24 cellular contexts compared by ENCODE assay signal in the genomic region with DNA sequence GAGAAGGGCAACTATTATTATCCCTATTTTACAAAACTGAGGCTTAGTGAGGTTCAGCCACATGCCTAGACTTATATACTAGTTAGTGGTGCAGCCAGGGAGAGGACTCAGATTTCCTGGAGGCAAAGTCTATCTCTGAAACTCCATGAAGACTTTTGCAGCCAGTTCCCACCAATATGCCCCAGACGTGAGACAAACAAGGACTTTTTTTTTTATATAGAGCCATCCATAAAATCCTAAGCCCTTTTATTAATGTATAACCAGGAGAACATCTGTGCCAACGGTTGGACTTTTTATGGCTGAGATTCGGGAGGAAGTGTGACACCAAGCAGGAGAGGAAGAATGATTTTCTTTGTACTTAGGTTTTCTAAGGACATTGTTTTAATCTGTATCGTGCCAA. TPM values are rescaled to one million over a fixed set of nuclear protein-coding genes. Genes with fewer than 3 reads are reported as not detected.
A peak's percentile ranks its signal among the peaks of the same experiment; 100 is the strongest.
DNase-seq lines count a peak whose midpoint lies in the region; ATAC-seq and TF ChIP-seq lines count a peak whose summit lies in the region.
"Had no signal": no experiment of that assay in that cellular context is flagged by ENCODE, and none has a peak within 500 bp of the region (broad histone marks: within the 10 kb centered on the region; RNA-seq: fewer than 3 reads in every experiment).

No MANE protein-coding gene starts in this region.

- no peaks in the 10 kb centered on the region for H3K4me1 Mint-ChIP-seq in stimulated activated effector memory CD8-positive, alpha-beta T cell treated with anti-CD3 and anti-CD28 coated beads, Interleukin-12 subunit alpha, Interleukin-12 subunit beta, amount 100 ng/mL, for 72 hours
- H3K4me1 Mint-ChIP-seq: activated B cell treated with CpG ODN at 0.5 μM for 24 hours; activated CD4-positive, alpha-beta T cell treated with anti-CD3 and anti-CD28 coated beads, Interleukin-2, amount 10 ng/mL, durations not matched to agents 7 days and 5 days; activated naive CD4-positive, alpha-beta T cell treated with anti-CD3 and anti-CD28 coated beads, Interleukin-2, amount 50 U/mL, for 24 hours; natural killer cell; stimulated activated naive B cell treated with anti-CD40 and anti-IgM and Interleukin-4, amounts not matched to agents 10 μg/mL and 1 μg/mL and 100 μg/mL, for 72 hours had no signal

- H3K9me3 Mint-ChIP-seq in stimulated activated effector memory CD8-positive, alpha-beta T cell treated with anti-CD3 and anti-CD28 coated beads, Interleukin-12 subunit alpha, Interleukin-12 subunit beta, amount 100 ng/mL, for 72 hours = no peaks in the 10 kb centered on the region
- H3K9me3 Mint-ChIP-seq: activated B cell treated with CpG ODN at 0.5 μM for 24 hours; activated CD4-positive, alpha-beta T cell treated with anti-CD3 and anti-CD28 coated beads, Interleukin-2, amount 10 ng/mL, durations not matched to agents 7 days and 5 days; activated naive CD4-positive, alpha-beta T cell treated with anti-CD3 and anti-CD28 coated beads, Interleukin-2, amount 50 U/mL, for 24 hours; natural killer cell; stimulated activated naive B cell treated with anti-CD40 and anti-IgM and Interleukin-4, amounts not matched to agents 10 μg/mL and 1 μg/mL and 100 μg/mL, for 72 hours had no signal

- H3K27ac ChIP-seq in VCaP = peak overlapping the region; percentile 72
- H3K27ac ChIP-seq: brain microvascular endothelial cell, gastroesophageal sphincter, upper lobe of left lung had no signal

- ATAC-seq in left lobe of liver = peak; percentile 56
- ATAC-seq in stimulated activated effector memory CD8-positive, alpha-beta T cell treated with anti-CD3 and anti-CD28 coated beads, Interleukin-12 subunit alpha, Interleukin-12 subunit beta, amount 100 ng/mL, for 72 hours = no peak
- ATAC-seq: gastroesophageal sphincter; left ventricle myocardium superior; natural killer cell; stimulated activated naive B cell treated with anti-CD40 and anti-IgM and Interleukin-4, amounts not matched to agents 10 μg/mL and 1 μg/mL and 100 μg/mL, for 72 hours had no signal

- no peak for TF ChIP-seq CTCF in VCaP (conservative IDR thresholded peaks at IDR 0.05)

- DNase-seq in HT-29 (ENCODE audit: low spot score) (peak; percentile 74), left lobe of liver (ENCODE audit: low spot score) (no peak), renal cortical epithelial cell (ENCODE audit: low read depth) (peak; percentile 43), DMS79 treated with DMSO at 0.1 percent for 48 hours (lab: John Stamatoyannopoulos, UW) (no peak), retina (no peak)
- no peak for DNase-seq in stimulated activated effector memory CD8-positive, alpha-beta T cell treated with anti-CD3 and anti-CD28 coated beads, Interleukin-12 subunit alpha, Interleukin-12 subunit beta, amount 100 ng/mL, for 72 hours (ENCODE audit: low spot score in 2 of 2)
- DNase-seq: activated B cell treated with CpG ODN at 0.5 μM for 24 hours; activated CD4-positive, alpha-beta T cell treated with anti-CD3 and anti-CD28 coated beads, Interleukin-2, amount 10 ng/mL, durations not matched to agents 7 days and 5 days; amniotic stem cell; brain microvascular endothelial cell; H7; hypothalamus; left ventricle myocardium superior; natural killer cell; NCI-H1417 treated with DMSO at 0.1 percent for 48 hours; NCI-H82; occipital lobe; stimulated activated naive B cell treated with anti-CD40 and anti-IgM and Interleukin-4, amounts not matched to agents 10 μg/mL and 1 μg/mL and 100 μg/mL, for 72 hours; substantia nigra; T1000; upper lobe of left lung had no signal

- no peak overlapping the region for H3K27ac Mint-ChIP-seq in stimulated activated effector memory CD8-positive, alpha-beta T cell treated with anti-CD3 and anti-CD28 coated beads, Interleukin-12 subunit alpha, Interleukin-12 subunit beta, amount 100 ng/mL, for 72 hours
- H3K27ac Mint-ChIP-seq: activated B cell treated with CpG ODN at 0.5 μM for 24 hours; activated CD4-positive, alpha-beta T cell treated with anti-CD3 and anti-CD28 coated beads, Interleukin-2, amount 10 ng/mL, durations not matched to agents 7 days and 5 days; activated naive CD4-positive, alpha-beta T cell treated with anti-CD3 and anti-CD28 coated beads, Interleukin-2, amount 50 U/mL, for 24 hours; natural killer cell; stimulated activated naive B cell treated with anti-CD40 and anti-IgM and Interleukin-4, amounts not matched to agents 10 μg/mL and 1 μg/mL and 100 μg/mL, for 72 hours had no signal

- no peak overlapping the region for H3K4me3 Mint-ChIP-seq in stimulated activated effector memory CD8-positive, alpha-beta T cell treated with anti-CD3 and anti-CD28 coated beads, Interleukin-12 subunit alpha, Interleukin-12 subunit beta, amount 100 ng/mL, for 72 hours
- H3K4me3 Mint-ChIP-seq: activated B cell treated with CpG ODN at 0.5 μM for 24 hours; activated CD4-positive, alpha-beta T cell treated with anti-CD3 and anti-CD28 coated beads, Interleukin-2, amount 10 ng/mL, durations not matched to agents 7 days and 5 days; activated naive CD4-positive, alpha-beta T cell treated with anti-CD3 and anti-CD28 coated beads, Interleukin-2, amount 50 U/mL, for 24 hours; natural killer cell; stimulated activated naive B cell treated with anti-CD40 and anti-IgM and Interleukin-4, amounts not matched to agents 10 μg/mL and 1 μg/mL and 100 μg/mL, for 72 hours had no signal

- H3K36me3 Mint-ChIP-seq in stimulated activated effector memory CD8-positive, alpha-beta T cell treated with anti-CD3 and anti-CD28 coated beads, Interleukin-12 subunit alpha, Interleukin-12 subunit beta, amount 100 ng/mL, for 72 hours = no peaks in the 10 kb centered on the region
- H3K36me3 Mint-ChIP-seq: activated naive CD4-positive, alpha-beta T cell treated with anti-CD3 and anti-CD28 coated beads, Interleukin-2, amount 50 U/mL, for 24 hours; natural killer cell; stimulated activated naive B cell treated with anti-CD40 and anti-IgM and Interleukin-4, amounts not matched to agents 10 μg/mL and 1 μg/mL and 100 μg/mL, for 72 hours had no signal

RNA-seq across cellular contexts. Expression of a gene that starts 29.9 kb away (rescaled TPM):
- total RNA-seq in HT-29 (2014; rRNA removed; shearing (Covaris generic)) = 96.0 and 112 TPM in 2 replicates
- total RNA-seq in left lobe of liver = 89.4 TPM
- 61.1 and 61.4 TPM in 2 replicates for total RNA-seq in renal cortical epithelial cell
- total RNA-seq: left ventricle myocardium superior had no signal

Comparison
In these comparisons a context has a peak if more than half of its experiments do, and no peak if none do; other contexts are left out.
1. DNase-seq: peak in HT-29 (single experiment) and renal cortical epithelial cell (single experiment); none in left lobe of liver (single experiment), DMS79 treated with DMSO at 0.1 percent for 48 hours (single experiment), retina (single experiment) and stimulated activated effector memory CD8-positive, alpha-beta T cell treated with anti-CD3 and anti-CD28 coated beads, Interleukin-12 subunit alpha, Interleukin-12 subunit beta, amount 100 ng/mL, for 72 hours (0 of 2).